ENCODE assay signal across 9 cellular contexts in genomic region chr2:166494140-166494544, GRCh38. TPM values are rescaled to one million over a fixed set of nuclear protein-coding genes. Genes with fewer than 3 reads are reported as not detected.
DNase-seq lines count a peak whose midpoint lies in the region; ATAC-seq, FAIRE-seq and TF ChIP-seq lines count a peak whose summit lies in the region.
"Had no signal": no experiment of that assay in that cellular context is flagged by ENCODE, and none has a peak within 500 bp of the region (broad histone marks: within the 10 kb centered on the region; RNA-seq: fewer than 3 reads in every experiment).

Gene SCN7A, minus strand, starts transcription at chr2:166494249. Its CDS starts 16,553 bp downstream, at chr2:166477696.

- no peak for FAIRE-seq in A549 (lab: Jason Lieb, UNC)

- no peak within 1 kb of the TSS for H3K27ac ChIP-seq in A549
- no peak within 1 kb of the TSS for H3K27ac ChIP-seq in mesenchymal stem cell (ENCODE audit: low read length, poor library complexity, severe bottlenecking)
- H3K27ac ChIP-seq: neutrophil had no signal

- H3K14ac ChIP-seq in mesenchymal stem cell (ENCODE audit: low read length in 2 of 2), result no peak within 1 kb of the TSS

- H2AK5ac ChIP-seq in mesenchymal stem cell (ENCODE audit: low read length, severe bottlenecking), result no peak within 1 kb of the TSS

- H2BK15ac ChIP-seq in mesenchymal stem cell (ENCODE audit: low read depth, poor library complexity, severe bottlenecking), result no peak within 1 kb of the TSS

- no peaks in the 10 kb centered on the region for H3K36me3 ChIP-seq in mesenchymal stem cell (ENCODE audit: control insufficient read depth in 1 of 2, insufficient read depth in 2 of 2, low read depth in 1 of 2, low read length in 2 of 2)
- H3K36me3 ChIP-seq: neutrophil had no signal

- no peak within 1 kb of the TSS for H3K4ac ChIP-seq in mesenchymal stem cell (ENCODE audit: low read depth in 1 of 2, low read length in 2 of 2)

- peaks cover 0 to 14% of the 10 kb centered on the region in 2 experiments for H3K27me3 ChIP-seq in mesenchymal stem cell (ENCODE audit: control insufficient read depth in 1 of 2, insufficient read depth in 1 of 2, low read length in 2 of 2)

- no peak for TF ChIP-seq RAD21 in A549 (conservative IDR thresholded peaks at IDR 0.05 in 1 of 2, IDR thresholded peaks at IDR 0.05 in 1 of 2)

- no peak within 1 kb of the TSS for H2BK5ac ChIP-seq in mesenchymal stem cell (ENCODE audit: low read depth, low read length, poor library complexity, severe bottlenecking)

- H2AFZ ChIP-seq in mesenchymal stem cell (ENCODE audit: low read depth, low read length), result peak within 1 kb of the TSS; percentile 10

- no peak for TF ChIP-seq EP300 in A549 (IDR thresholded peaks at IDR 0.05)

- no peaks in the 10 kb centered on the region for H3K9me3 ChIP-seq in A549
- H3K9me3 ChIP-seq in mesenchymal stem cell (ENCODE audit: control insufficient read depth, low read length), result no peaks in the 10 kb centered on the region
- H3K9me3 ChIP-seq: neutrophil had no signal

- no peak for DNase-seq in A549 (ENCODE audit: low read depth in 1 of 2, low spot score in 1 of 2)
- peak; percentile 49 for DNase-seq in NCI-H2029 (lab: John Stamatoyannopoulos, UW)
- peak; percentile 86 for DNase-seq in ecto neural progenitor cell (ENCODE audit: low spot score)
- peak; percentile 24 for DNase-seq in mesenchymal stem cell
- no peak for DNase-seq in MV-4-11 (lab: John Stamatoyannopoulos, UW)
- no peak for DNase-seq in activated CD4-positive, alpha-beta T cell treated with anti-CD3 and anti-CD28 coated beads, Interleukin-2, amount 50 U/mL, for 4 hours

- 7% methylated on average over 14 of the region's 14 CpGs for WGBS in A549 (ENCODE audit: missing lambda C conversion rate)
- WGBS in mesenchymal stem cell, result 3% methylated on average over 13 of the region's 14 CpGs

- H2BK120ac ChIP-seq in mesenchymal stem cell (ENCODE audit: low read depth, low read length), result no peak within 1 kb of the TSS

- no peak within 1 kb of the TSS for H2BK12ac ChIP-seq in mesenchymal stem cell (ENCODE audit: low read length in 2 of 2)

- no peak within 1 kb of the TSS for H3K4me3 ChIP-seq in A549
- H3K4me3 ChIP-seq in mesenchymal stem cell (ENCODE audit: insufficient read depth in 1 of 2, low read depth in 1 of 2, low read length in 2 of 2), result peak within 1 kb of the TSS; percentile 39 to 67

- POLR2A ChIA-PET in A549 (lab: Yijun Ruan, JAX), result no interaction called here

- no peak within 1 kb of the TSS for H3K4me2 ChIP-seq in A549
- peak within 1 kb of the TSS; percentile 86 for H3K4me2 ChIP-seq in mesenchymal stem cell (ENCODE audit: low read length, poor library complexity, severe bottlenecking)

- no peaks in the 10 kb centered on the region for H3K79me1 ChIP-seq in mesenchymal stem cell (replicated peaks; ENCODE audit: low read length, poor library complexity, severe bottlenecking)

- H3K4me1 ChIP-seq in A549 (no peaks in the 10 kb centered on the region), mesenchymal stem cell (ENCODE audit: control insufficient read depth, insufficient read depth, low read depth, low read length) (peaks cover 3% of the 10 kb centered on the region)

- TF ChIP-seq POLR2A in A549 (IDR thresholded peaks at IDR 0.05; ENCODE audit: low read length), result no peak

- H3K9ac ChIP-seq in mesenchymal stem cell (ENCODE audit: low read length), result no peak within 1 kb of the TSS

- H4K8ac ChIP-seq in mesenchymal stem cell (ENCODE audit: low read length), result no peak within 1 kb of the TSS

- H3K23ac ChIP-seq in mesenchymal stem cell (ENCODE audit: low read length in 2 of 2), result no peak within 1 kb of the TSS

- TF ChIP-seq CTCF in A549 (IDR thresholded peaks at IDR 0.05), result no peak

- H3K18ac ChIP-seq in mesenchymal stem cell (ENCODE audit: low read depth in 1 of 2, low read length in 2 of 2), result no peak within 1 kb of the TSS

- CTCF ChIA-PET in A549 (lab: Yijun Ruan, JAX), result no interaction called here

- no peak within 1 kb of the TSS for H4K91ac ChIP-seq in mesenchymal stem cell (ENCODE audit: low read length)

- ATAC-seq in A549 (peak; percentile 42 to 47; a peak in 4 of 6 replicates), GM21576 (IDR thresholded peaks at IDR 0.05; ENCODE audit: unreplicated experiment) (no peak), GM21529 (IDR thresholded peaks at IDR 0.05; ENCODE audit: unreplicated experiment) (no peak)

TF ChIP-seq in A549, 52 proteins besides CTCF, POLR2A, EP300 and RAD21:
- TF ChIP-seq ZC3H11A (IDR thresholded peaks at IDR 0.05) (no peak), RCOR1 (IDR thresholded peaks at IDR 0.05; ENCODE audit: low read depth, low read length) (no peak), ESRRA (IDR thresholded peaks at IDR 0.05; ENCODE audit: borderline replicate concordance, low read length) (no peak), ZSCAN20 (CRISPR knock-in tag; IDR thresholded peaks at IDR 0.05) (no peak), RARB (CRISPR knock-in tag; IDR thresholded peaks at IDR 0.05) (no peak), CHD2 (IDR thresholded peaks at IDR 0.05; ENCODE audit: low read length, partially characterized antibody) (no peak), PHF8 (IDR thresholded peaks at IDR 0.05; ENCODE audit: borderline replicate concordance, low read depth) (no peak), ZNF302 (CRISPR knock-in tag; IDR thresholded peaks at IDR 0.05) (no peak), POLR2AphosphoS2 (conservative IDR thresholded peaks at IDR 0.05; ENCODE audit: low read length) (no peak), ELK1 (IDR thresholded peaks at IDR 0.05; ENCODE audit: low read depth, low read length) (no peak), USF2 (IDR thresholded peaks at IDR 0.05) (no peak), HOXB13 (CRISPR knock-in tag; IDR thresholded peaks at IDR 0.05; ENCODE audit: low read depth) (no peak), KDM5A (IDR thresholded peaks at IDR 0.05) (no peak), E2F6 (IDR thresholded peaks at IDR 0.05; ENCODE audit: borderline replicate concordance, low read depth) (no peak), TP53 (CRISPR knock-in tag; IDR thresholded peaks at IDR 0.05) (no peak), JUNB (IDR thresholded peaks at IDR 0.05) (no peak)

RNA-seq across cellular contexts. Expression of gene SCN7A, which starts in this region (rescaled TPM):
- polyA plus RNA-seq in A549 (2011; rRNA removed), result not detected in 2 replicates
- not detected in 2 replicates for polyA plus RNA-seq in A549 (2012; cell fraction: cytosol; rRNA removed)
- polyA plus RNA-seq in A549 (2012; cell fraction: nucleus; rRNA removed), result not detected in 2 replicates
- not detected in 3 replicates for polyA plus RNA-seq in A549 (2017; fragmentation: RNase III; extraction: RNeasy Plus Mini Kit Qiagen cat#74134 plus additional on column Dnase treatment)
- polyA minus RNA-seq in A549 (2011; rRNA and poly(A)+ RNA removed), result not detected in 2 replicates
- polyA plus RNA-seq in mesenchymal stem cell (2013, experiment 1 of 2), result not detected
- polyA plus RNA-seq in mesenchymal stem cell (2013, experiment 2 of 2), result not detected

Comparison
In these comparisons a context has a peak if more than half of its experiments do, and no peak if none do; other contexts are left out.
1. Peak in ATAC-seq in A549; RNA of the gene not detected or under 1 TPM.
2. DNase-seq: peak in NCI-H2029 (single experiment), ecto neural progenitor cell (single experiment) and mesenchymal stem cell (single experiment); none in A549 (0 of 2), MV-4-11 (single experiment) and activated CD4-positive, alpha-beta T cell treated with anti-CD3 and anti-CD28 coated beads, Interleukin-2, amount 50 U/mL, for 4 hours (0 of 2).